In the genomic region with DNA sequence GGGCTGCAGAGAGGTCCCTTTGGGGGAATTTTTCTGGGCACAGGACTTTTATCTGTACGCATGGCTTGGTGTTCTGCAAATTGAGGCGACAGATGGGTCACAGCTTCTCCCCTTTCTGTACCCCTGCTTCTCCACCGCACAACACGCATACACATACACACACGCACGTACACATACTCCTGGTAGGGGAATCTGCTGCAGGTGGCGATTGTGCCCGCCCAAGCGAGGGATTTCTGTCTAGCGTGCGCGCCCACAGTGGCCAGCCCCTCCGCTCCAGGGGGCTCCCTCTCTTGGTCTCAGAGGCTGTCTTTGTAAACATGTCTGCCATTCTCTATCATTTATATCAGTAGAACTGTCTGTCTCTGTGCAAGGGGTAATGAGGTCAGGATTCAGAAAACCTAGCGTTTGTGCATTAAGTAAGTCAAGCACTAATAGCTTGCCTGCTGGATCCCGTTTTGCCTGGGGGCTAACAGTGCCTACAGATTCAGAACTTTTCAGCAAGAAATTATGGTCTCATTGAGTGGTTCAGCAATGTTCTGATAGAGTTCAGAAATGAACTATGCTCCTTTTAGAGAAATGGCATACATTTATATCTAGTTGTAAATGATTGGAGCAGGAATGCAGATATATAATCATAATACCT, we compare ENCODE assay signal across 9 cellular contexts. TPM values are rescaled to one million over a fixed set of nuclear protein-coding genes. Genes with fewer than 3 reads are reported as not detected.
DNase-seq lines count a peak whose midpoint lies in the region; ATAC-seq, FAIRE-seq and TF ChIP-seq lines count a peak whose summit lies in the region.
"Had no signal": no experiment of that assay in that cellular context is flagged by ENCODE, and none has a peak within 500 bp of the region (broad histone marks: within the 10 kb centered on the region; RNA-seq: fewer than 3 reads in every experiment).

No MANE protein-coding gene starts in this region.

- intact Hi-C loops in upper lobe of right lung (cut with DNase I), result no loop called here

- H3K9ac ChIP-seq in duodenal mucosa (ENCODE audit: low read depth in 1 of 2, low read length in 2 of 2), result no peak overlapping the region

- no peak for ATAC-seq in upper lobe of right lung
- ATAC-seq in activated CD4-positive, CD25-positive, alpha-beta regulatory T cell treated with anti-CD3 and anti-CD28 coated beads, Interleukin-2, amount 50 U/mL, for 24 hours, result no peak

- peaks cover 16 to 17% of the 10 kb centered on the region in 2 donors for H3K4me1 ChIP-seq in duodenal mucosa (ENCODE audit: control insufficient read depth in 1 of 2, insufficient read depth in 2 of 2, low read length in 2 of 2)
- H3K4me1 ChIP-seq in upper lobe of right lung, result peaks cover 5% of the 10 kb centered on the region

- no peaks in the 10 kb centered on the region for H3K36me3 ChIP-seq in duodenal mucosa (ENCODE audit: control insufficient read depth in 1 of 2, insufficient read depth in 2 of 2, low read length in 2 of 2)
- no peaks in the 10 kb centered on the region for H3K36me3 ChIP-seq in upper lobe of right lung

- no peaks in the 10 kb centered on the region for H3K9me3 ChIP-seq in duodenal mucosa (ENCODE audit: control insufficient read depth in 1 of 2, low read length in 2 of 2)
- no peaks in the 10 kb centered on the region for H3K9me3 ChIP-seq in upper lobe of right lung

- TF ChIP-seq CTCF in upper lobe of right lung (IDR thresholded peaks at IDR 0.05), result no peak

- H3K4me3 ChIP-seq in duodenal mucosa (ENCODE audit: low read depth in 1 of 2, low read length in 2 of 2) (peak overlapping the region; percentile 30 to 55), upper lobe of right lung (peak overlapping the region; percentile 25)

- no peak for FAIRE-seq in H54 (lab: Jason Lieb, UNC)

- H3K27me3 ChIP-seq in duodenal mucosa (ENCODE audit: control insufficient read depth in 1 of 2, insufficient read depth in 2 of 2, low read length in 2 of 2), result peaks cover 32 to 64% of the 10 kb centered on the region in 2 donors
- peaks cover 55% of the 10 kb centered on the region for H3K27me3 ChIP-seq in upper lobe of right lung

- DNase-seq in NCI-H510A treated with DMSO at 0.1 percent for 48 hours (lab: John Stamatoyannopoulos, UW) (peak; percentile 30), NCI-H510A (lab: John Stamatoyannopoulos, UW) (no peak), medulla oblongata (ENCODE audit: extremely low spot score) (peak; percentile 46), upper lobe of right lung (no peak), H54 (ENCODE audit: insufficient read length, low spot score) (no peak), NCI-H1092 treated with DMSO at 0.1 percent for 48 hours (lab: John Stamatoyannopoulos, UW) (no peak)
- DNase-seq: activated CD8-positive, alpha-beta memory T cell treated with anti-CD3 and anti-CD28 coated beads, Interleukin-2, amount 50 U/mL, for 48 hours had no signal

- no peak overlapping the region for H3K27ac ChIP-seq in duodenal mucosa (ENCODE audit: low read depth, low read length)
- H3K27ac ChIP-seq in upper lobe of right lung, result no peak overlapping the region

- TF ChIP-seq POLR2A in H54 (IDR thresholded peaks at IDR 0.05; ENCODE audit: low read depth, low read length), result no peak

RNA-seq across cellular contexts. Expression of a gene that starts 2.2 kb away (rescaled TPM):
- not detected for total RNA-seq in upper lobe of right lung

Comparison
In these comparisons a context has a peak if more than half of its experiments do, and no peak if none do; other contexts are left out.
1. DNase-seq: peak in NCI-H510A treated with DMSO at 0.1 percent for 48 hours (single experiment) and medulla oblongata (single experiment); none in NCI-H510A (single experiment), upper lobe of right lung (single experiment), H54 (single experiment) and NCI-H1092 treated with DMSO at 0.1 percent for 48 hours (single experiment).